In the genomic region with DNA sequence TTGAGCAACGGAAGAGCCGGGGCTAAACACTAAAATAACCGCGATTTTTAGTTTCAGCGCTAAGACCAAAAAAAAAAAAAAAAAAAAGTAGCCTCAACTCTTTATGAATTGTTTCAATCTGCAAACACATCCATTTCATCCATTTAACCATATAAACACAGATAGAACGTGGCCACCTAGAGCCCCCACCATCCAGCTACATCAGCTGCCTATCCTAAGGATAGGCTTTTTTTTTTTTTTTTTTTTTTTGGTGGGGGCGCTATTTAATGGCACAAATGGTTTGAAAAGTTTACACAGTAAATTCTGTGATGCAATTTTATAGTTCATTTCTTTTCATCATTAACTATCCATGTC, we compare ENCODE assay signal across 8 cellular contexts. TPM values are rescaled to one million over a fixed set of nuclear protein-coding genes. Genes with fewer than 3 reads are reported as not detected.
DNase-seq lines count a peak whose midpoint lies in the region; ATAC-seq and TF ChIP-seq lines count a peak whose summit lies in the region.

No MANE protein-coding gene starts in this region.

- H3K4me3 Mint-ChIP-seq in immature natural killer cell, result peak overlapping the region; percentile 90 to 97 (median 96)

- no peaks in the 10 kb centered on the region for H3K36me3 ChIP-seq in urinary bladder (ENCODE audit: insufficient read depth)

- TF ChIP-seq CTCF in VCaP (conservative IDR thresholded peaks at IDR 0.05), result no peak

- no peaks in the 10 kb centered on the region for H3K9me3 Mint-ChIP-seq in immature natural killer cell

- H3K4me1 ChIP-seq in urinary bladder (ENCODE audit: insufficient read depth), result no peaks in the 10 kb centered on the region

- peaks cover 4 to 7% of the 10 kb centered on the region in 2 donors for H3K4me1 Mint-ChIP-seq in immature natural killer cell

- H3K27ac Mint-ChIP-seq in immature natural killer cell, result peak overlapping the region in 3 of 6 donors; percentile 80 to 93 (median 83)

- TF ChIP-seq POLR2A in erythroblast (IDR thresholded peaks at IDR 0.05; ENCODE audit: low read length), result no peak

- H3K27ac ChIP-seq in VCaP (peak overlapping the region; percentile 74), urinary bladder (ENCODE audit: low read depth) (no peak overlapping the region)

- ATAC-seq in GM18511 (IDR thresholded peaks at IDR 0.05; ENCODE audit: unreplicated experiment) (peak; percentile 41), HG02763 (IDR thresholded peaks at IDR 0.05; ENCODE audit: unreplicated experiment) (peak; percentile 5)

- DNase-seq in immature natural killer cell (no peak), NAMALWA (ENCODE audit: low spot score) (no peak), erythroblast (lab: John Stamatoyannopoulos, UW) (no peak), NCI-H345 (lab: John Stamatoyannopoulos, UW) (no peak)

- H3K4me3 ChIP-seq in urinary bladder (ENCODE audit: low read depth, low read length), result peak overlapping the region; percentile 71

- H3K36me3 Mint-ChIP-seq in immature natural killer cell, result peaks cover 0 to 3% (median 0%) of the 10 kb centered on the region in 3 donors

- WGBS in urinary bladder, result under 1% methylated on average over 7 of the region's 7 CpGs

- peaks cover 2 to 6% (median 3%) of the 10 kb centered on the region in 3 donors for H3K27me3 Mint-ChIP-seq in immature natural killer cell (ENCODE audit: low read depth in 3 of 3)

RNA-seq across cellular contexts. Expression of gene HDAC8, which starts 0.5 kb away (rescaled TPM):
- 10 to 100 TPM; 13.8 to 39.6 (median 20.9) TPM for polyA plus RNA-seq in immature natural killer cell
- 67.9 TPM for total RNA-seq in urinary bladder
- 19.7 TPM for polyA plus RNA-seq in urinary bladder
